ENCODE assay signal across 8 cellular contexts in the genomic region with DNA sequence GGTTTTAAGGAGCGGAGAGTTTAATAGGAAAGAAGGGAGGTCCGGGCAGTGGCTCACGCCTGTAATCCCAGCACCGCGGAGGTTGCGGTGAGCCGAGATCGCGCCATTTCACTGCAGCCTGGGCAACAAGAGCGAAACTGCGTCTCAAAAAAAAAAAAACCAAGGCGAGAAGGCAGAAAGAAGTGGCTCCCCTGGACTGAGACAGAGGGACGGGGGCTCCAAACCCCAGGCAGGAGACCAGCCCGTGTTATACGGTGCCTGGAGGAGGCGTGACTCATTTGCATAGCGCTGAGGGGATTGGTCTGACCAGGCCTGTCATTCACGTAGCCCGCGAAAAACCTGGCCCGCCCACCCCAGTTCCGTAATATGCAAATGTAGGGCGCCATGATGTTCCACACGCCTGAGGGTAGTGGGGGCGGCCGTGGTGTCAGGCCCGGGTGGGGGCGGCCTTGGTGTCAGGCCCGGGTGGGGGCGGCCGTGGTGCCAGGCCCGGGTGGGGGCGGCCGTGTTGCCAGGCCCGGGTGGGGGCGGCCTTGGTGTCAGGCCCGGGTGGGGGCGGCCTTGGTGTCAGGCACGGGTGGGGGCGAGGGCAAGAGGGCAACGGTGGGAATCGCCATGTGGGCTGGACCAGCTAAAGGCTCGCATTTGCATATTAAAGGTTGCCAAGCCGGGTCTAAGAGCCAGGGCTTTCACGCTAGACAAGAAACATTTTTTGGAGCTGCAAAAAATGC. TPM values are rescaled to one million over a fixed set of nuclear protein-coding genes. Genes with fewer than 3 reads are reported as not detected.
DNase-seq lines count a peak whose midpoint lies in the region; ATAC-seq and TF ChIP-seq lines count a peak whose summit lies in the region.

No MANE protein-coding gene starts in this region.

- H3K27me3 ChIP-seq in Peyer's patch (no peaks in the 10 kb centered on the region), adipocyte (replicated peaks; ENCODE audit: control insufficient read depth, insufficient read depth, low read length) (no peaks in the 10 kb centered on the region), hepatocyte (no peaks in the 10 kb centered on the region)

- H3K9me3 ChIP-seq in Peyer's patch: no peaks in the 10 kb centered on the region
- H3K9me3 ChIP-seq in adipocyte (ENCODE audit: control insufficient read depth, low read length): no peaks in the 10 kb centered on the region
- H3K9me3 ChIP-seq in hepatocyte (ENCODE audit: low read depth): no peaks in the 10 kb centered on the region

- TF ChIP-seq POLR2A in Peyer's patch (IDR thresholded peaks at IDR 0.05): no peak

- H3K4me3 ChIP-seq in Peyer's patch (peak overlapping the region; percentile 48 to 67 (median 62)), adipocyte (ENCODE audit: low read length) (peak overlapping the region; percentile 86), hepatocyte (peak overlapping the region; percentile 38), skeletal muscle cell (ENCODE audit: low read depth, low read length) (peak overlapping the region; percentile 61)

- peaks cover 24% of the 10 kb centered on the region for H4K20me1 ChIP-seq in hepatocyte (ENCODE audit: insufficient read depth, poor library complexity, severe bottlenecking)

- DNase-seq in GM10266 (ENCODE audit: extremely low spot score) (peak; percentile 96), Peyer's patch (peak; percentile 92 to 97 (median 94)), adipocyte (ENCODE audit: low read depth) (peak; percentile 94), hepatocyte (ENCODE audit: low spot score) (peak; percentile 92), skeletal muscle cell (ENCODE audit: low read depth) (no peak), GF-D8 (lab: John Stamatoyannopoulos, UW) (no peak), OCI-M1 (lab: John Stamatoyannopoulos, UW) (no peak)

- H3K9me2 ChIP-seq in hepatocyte (replicated peaks; ENCODE audit: insufficient read depth): no peaks in the 10 kb centered on the region

- peak overlapping the region; percentile 46 for H2AFZ ChIP-seq in hepatocyte

- TF ChIP-seq CTCF in GM10266 (IDR thresholded peaks at IDR 0.05; ENCODE audit: control insufficient read depth, insufficient read depth, low read depth, missing control alignments) (no peak), Peyer's patch (IDR thresholded peaks at IDR 0.05) (no peak), hepatocyte (IDR thresholded peaks at IDR 0.05; ENCODE audit: poor library complexity) (no peak)

- H3K27ac ChIP-seq in Peyer's patch (peak overlapping the region; percentile 61 to 80 (median 73)), hepatocyte (no peak overlapping the region)

- 4% methylated on average over 29 of the region's 45 CpGs for WGBS in hepatocyte (ENCODE audit: low lambda C conversion rate, missing lambda C conversion rate)

- ATAC-seq in HG02588 (IDR thresholded peaks at IDR 0.05; ENCODE audit: unreplicated experiment): peak; percentile 97

- peaks cover 41% of the 10 kb centered on the region for H3K79me2 ChIP-seq in hepatocyte

- H3K9ac ChIP-seq in adipocyte (ENCODE audit: low read length): peak overlapping the region; percentile 71

- H3K4me1 ChIP-seq in Peyer's patch (peaks cover 0 to 16% (median 0%) of the 10 kb centered on the region in 4 donors), adipocyte (ENCODE audit: control insufficient read depth, insufficient read depth, low read length) (peaks cover 8% of the 10 kb centered on the region), hepatocyte (ENCODE audit: insufficient read depth) (peaks cover 19% of the 10 kb centered on the region)

- H3K4me2 ChIP-seq in hepatocyte: peak overlapping the region; percentile 78

- H3K36me3 ChIP-seq in Peyer's patch (peaks cover 0 to 20% (median 0%) of the 10 kb centered on the region in 3 donors), adipocyte (ENCODE audit: control insufficient read depth, insufficient read depth, low read length, severe bottlenecking) (peaks cover 33% of the 10 kb centered on the region), hepatocyte (replicated peaks; ENCODE audit: insufficient read depth, low read depth) (no peaks in the 10 kb centered on the region)

RNA-seq across cellular contexts. Expression of a gene that starts 2.1 kb away (rescaled TPM):
- total RNA-seq in Peyer's patch: 10 to 100 TPM; 12.7 to 73.4 (median 18.9) TPM
- 34.1 and 40.1 TPM in 2 replicates for total RNA-seq in hepatocyte
- polyA plus RNA-seq in hepatocyte: 22.0 and 25.7 TPM in 2 replicates

RNA-seq across cellular contexts. Expression of a gene that starts 35.3 kb away (rescaled TPM):
- total RNA-seq in Peyer's patch: 10 to 100 TPM; 17.9 to 38.5 (median 30.8) TPM
- total RNA-seq in hepatocyte: 39.6 and 40.7 TPM in 2 replicates
- 69.2 and 69.3 TPM in 2 replicates for polyA plus RNA-seq in hepatocyte

Comparison
In these comparisons a context has a peak if more than half of its experiments do, and no peak if none do; other contexts are left out.
1. DNase-seq: peak in GM10266 (single experiment), Peyer's patch (3 of 3), adipocyte (single experiment) and hepatocyte (single experiment); none in skeletal muscle cell (single experiment), GF-D8 (single experiment) and OCI-M1 (single experiment).
2. Peak in every context shown above with its lines, with median percentiles within 50 percentile points of each other: H3K4me3 ChIP-seq.